19 cellular contexts compared by ENCODE assay signal in the genomic region with DNA sequence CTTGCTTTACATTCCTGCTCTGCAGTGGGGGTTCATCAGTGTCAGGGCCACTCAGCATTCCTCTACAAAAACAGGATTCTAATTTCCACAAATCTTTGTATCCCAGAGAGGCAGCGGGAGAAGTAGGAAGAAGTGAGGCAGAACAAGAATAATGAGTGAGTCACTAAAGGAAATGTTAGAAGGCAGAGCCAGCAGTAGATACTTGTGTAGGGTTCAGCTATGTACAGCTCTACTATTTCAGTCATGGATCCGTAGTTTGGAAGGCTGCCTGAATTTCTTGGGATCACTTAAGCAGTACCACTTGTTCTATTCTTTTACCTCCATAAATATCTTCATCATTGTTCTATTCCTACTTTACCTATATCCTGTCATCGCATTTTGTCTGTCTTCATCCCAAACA.
DNase-seq lines count a peak whose midpoint lies in the region; ATAC-seq, FAIRE-seq and TF ChIP-seq lines count a peak whose summit lies in the region.
"Had no signal": no experiment of that assay in that cellular context is flagged by ENCODE, and none has a peak within 500 bp of the region (broad histone marks: within the 10 kb centered on the region; RNA-seq: fewer than 3 reads in every experiment).

No MANE protein-coding gene starts in this region.

- intact Hi-C loops in activated naive CD4-positive, alpha-beta T cell treated with anti-CD3 and anti-CD28 coated beads for 36 hours (cut with micrococcal nuclease), result no loop called here

- no peak for DNase-seq in activated naive CD4-positive, alpha-beta T cell treated with anti-CD3 and anti-CD28 coated beads for 36 hours
- DNase-seq in adipocyte (ENCODE audit: low read depth) (peak; percentile 71), iris pigment epithelial cell (ENCODE audit: low read depth) (peak; percentile 22), HUDEP-2 (lab: John Stamatoyannopoulos, UW; ENCODE audit: unreplicated experiment in 76 of 76) (no peak), GM19239 (ENCODE audit: insufficient read length, low spot score) (no peak)
- DNase-seq in stimulated activated CD4-positive, alpha-beta T cell treated with anti-CD3 and anti-CD28 coated beads, Interleukin-2, amount 100 ng/mL, for 24 hours, result no peak
- DNase-seq: Caco-2, GDM1, MV-4-11, NCI-H1417 treated with DMSO at 0.1 percent for 48 hours, NCI-H2029, NCI-H510A treated with DMSO at 0.1 percent for 48 hours, SHP77 treated with DMSO at 0.1 percent for 48 hours had no signal

- H3K27me3 Mint-ChIP-seq in activated naive CD4-positive, alpha-beta T cell treated with anti-CD3 and anti-CD28 coated beads, Interleukin-2, amount 50 U/mL, for 24 hours, result peaks cover 3% of the 10 kb centered on the region
- H3K27me3 Mint-ChIP-seq in activated naive CD4-positive, alpha-beta T cell treated with anti-CD3 and anti-CD28 coated beads for 36 hours (ENCODE audit: low read depth), result peaks cover 6% of the 10 kb centered on the region

- H3K9me3 Mint-ChIP-seq in activated naive CD4-positive, alpha-beta T cell treated with anti-CD3 and anti-CD28 coated beads, Interleukin-2, amount 50 U/mL, for 24 hours, result no peaks in the 10 kb centered on the region
- H3K9me3 Mint-ChIP-seq in activated naive CD4-positive, alpha-beta T cell treated with anti-CD3 and anti-CD28 coated beads for 36 hours, result peaks cover 3% of the 10 kb centered on the region

- no peak overlapping the region for H3K9ac ChIP-seq in adipocyte (ENCODE audit: low read length)

- H3K4me3 ChIP-seq in adipocyte (ENCODE audit: low read length), result no peak overlapping the region

- no peaks in the 10 kb centered on the region for H3K36me3 Mint-ChIP-seq in activated naive CD4-positive, alpha-beta T cell treated with anti-CD3 and anti-CD28 coated beads, Interleukin-2, amount 50 U/mL, for 24 hours
- no peaks in the 10 kb centered on the region for H3K36me3 Mint-ChIP-seq in activated naive CD4-positive, alpha-beta T cell treated with anti-CD3 and anti-CD28 coated beads for 36 hours (ENCODE audit: low read depth)
- H3K36me3 Mint-ChIP-seq: CD14-positive monocyte, IgD-negative memory B cell had no signal

- ATAC-seq in GM18505 (IDR thresholded peaks at IDR 0.05; ENCODE audit: unreplicated experiment), result no peak
- ATAC-seq: Panc1 had no signal

- TF ChIP-seq POLR2A in GM18505 (IDR thresholded peaks at IDR 0.05; ENCODE audit: borderline replicate concordance, extremely low read depth, insufficient read depth, insufficient read length), result no peak

- H3K4me1 ChIP-seq in adipocyte (ENCODE audit: control insufficient read depth, insufficient read depth, low read length), result no peaks in the 10 kb centered on the region
- H3K4me1 ChIP-seq: Caco-2 had no signal

- no peaks in the 10 kb centered on the region for H3K36me3 ChIP-seq in adipocyte (ENCODE audit: control insufficient read depth, insufficient read depth, low read length, severe bottlenecking)

- CTCF ChIA-PET in activated naive CD4-positive, alpha-beta T cell treated with anti-CD3 and anti-CD28 coated beads for 36 hours (lab: Charles Lee), result no interaction called here

- H3K9me3 ChIP-seq in adipocyte (ENCODE audit: control insufficient read depth, low read length), result no peaks in the 10 kb centered on the region
- H3K9me3 ChIP-seq: Caco-2 had no signal

- H3K4me1 Mint-ChIP-seq in activated naive CD4-positive, alpha-beta T cell treated with anti-CD3 and anti-CD28 coated beads, Interleukin-2, amount 50 U/mL, for 24 hours, result no peaks in the 10 kb centered on the region
- no peaks in the 10 kb centered on the region for H3K4me1 Mint-ChIP-seq in activated naive CD4-positive, alpha-beta T cell treated with anti-CD3 and anti-CD28 coated beads for 36 hours (ENCODE audit: low read depth)
- H3K4me1 Mint-ChIP-seq: CD14-positive monocyte had no signal

- FAIRE-seq in GM19239 (lab: Jason Lieb, UNC), result no peak
- FAIRE-seq: H1 had no signal

- H3K4me3 Mint-ChIP-seq in activated naive CD4-positive, alpha-beta T cell treated with anti-CD3 and anti-CD28 coated beads, Interleukin-2, amount 50 U/mL, for 24 hours, result no peak overlapping the region
- H3K4me3 Mint-ChIP-seq in activated naive CD4-positive, alpha-beta T cell treated with anti-CD3 and anti-CD28 coated beads for 36 hours, result no peak overlapping the region
- H3K4me3 Mint-ChIP-seq: CD14-positive monocyte, IgD-negative memory B cell had no signal

- H3K27me3 ChIP-seq in adipocyte (replicated peaks; ENCODE audit: control insufficient read depth, insufficient read depth, low read length), result no peaks in the 10 kb centered on the region

- H3K27ac Mint-ChIP-seq in activated naive CD4-positive, alpha-beta T cell treated with anti-CD3 and anti-CD28 coated beads, Interleukin-2, amount 50 U/mL, for 24 hours, result peak overlapping the region; percentile 19
- no peak overlapping the region for H3K27ac Mint-ChIP-seq in activated naive CD4-positive, alpha-beta T cell treated with anti-CD3 and anti-CD28 coated beads for 36 hours
- H3K27ac Mint-ChIP-seq: CD14-positive monocyte, IgD-negative memory B cell had no signal

Comparison
In these comparisons a context has a peak if more than half of its experiments do, and no peak if none do; other contexts are left out.
1. DNase-seq: peak in adipocyte (single experiment) and iris pigment epithelial cell (single experiment); none in activated naive CD4-positive, alpha-beta T cell treated with anti-CD3 and anti-CD28 coated beads for 36 hours (single experiment), stimulated activated CD4-positive, alpha-beta T cell treated with anti-CD3 and anti-CD28 coated beads, Interleukin-2, amount 100 ng/mL, for 24 hours (0 of 2), HUDEP-2 (0 of 76) and GM19239 (single experiment).